35 cellular contexts compared by ENCODE assay signal in the genomic region with DNA sequence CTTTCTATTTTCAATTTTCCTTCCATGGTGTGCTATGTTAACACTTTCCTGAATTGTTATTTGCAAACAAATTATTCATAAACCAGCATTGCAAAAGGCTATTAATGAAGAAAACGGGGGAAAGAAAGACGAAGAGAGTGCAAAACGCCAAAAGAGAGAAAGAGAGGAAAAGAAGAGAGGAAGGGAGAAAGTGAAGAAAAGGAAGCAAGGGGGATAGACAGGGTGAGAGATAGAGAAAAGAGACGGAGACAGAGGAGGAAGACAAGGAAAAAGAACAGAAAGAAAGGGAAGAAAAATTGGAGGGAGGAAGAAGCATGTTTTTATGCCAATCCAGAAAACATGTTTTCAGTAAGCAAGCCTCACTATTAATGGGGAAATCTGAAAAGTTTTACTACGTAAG.
"Had no signal": no experiment of that assay in that cellular context is flagged by ENCODE, and none has a peak within 500 bp of the region (broad histone marks: within the 10 kb centered on the region; RNA-seq: fewer than 3 reads in every experiment).

No MANE protein-coding gene starts in this region.

- H3K27ac Mint-ChIP-seq: activated CD4-positive, alpha-beta memory T cell treated with anti-CD3 and anti-CD28 coated beads, Interleukin-2, amount 10 ng/mL, durations not matched to agents 7 days and 5 days; activated CD8-positive, alpha-beta memory T cell treated with anti-CD3 and anti-CD28 coated beads, Interleukin-2, amount 10 ng/mL, durations not matched to agents 7 days and 5 days; activated naive CD4-positive, alpha-beta T cell treated with anti-CD3 and anti-CD28 coated beads, Interleukin-2, amount 10 ng/mL, durations not matched to agents 7 days and 5 days; activated naive CD8-positive, alpha-beta T cell; activated naive CD8-positive, alpha-beta T cell treated with anti-CD3 and anti-CD28 coated beads, Interleukin-2, amount 50 U/mL, for 24 hours; brain; T-cell had no signal

- ATAC-seq: activated CD8-positive, alpha-beta memory T cell treated with anti-CD3 and anti-CD28 coated beads, Interleukin-2, amount 10 ng/mL, durations not matched to agents 7 days and 5 days; activated naive CD8-positive, alpha-beta T cell treated with anti-CD3 and anti-CD28 coated beads, Interleukin-2, amount 50 U/mL, for 24 hours; PC-3; SK-N-SH treated with all-trans-retinoic acid at 6 μM for 48 hours; T-cell had no signal

- DNase-seq: activated CD4-positive, alpha-beta memory T cell treated with anti-CD3 and anti-CD28 coated beads, Interleukin-2, amount 10 ng/mL, durations not matched to agents 7 days and 5 days; activated CD4-positive, alpha-beta T cell treated with anti-CD3 and anti-CD28 coated beads for 1 hour; activated CD4-positive, alpha-beta T cell treated with anti-CD3 and anti-CD28 coated beads for 48 hours; activated CD4-positive, CD25-positive, alpha-beta regulatory T cell; activated CD8-positive, alpha-beta memory T cell treated with anti-CD3 and anti-CD28 coated beads for 24 hours; activated CD8-positive, alpha-beta memory T cell treated with anti-CD3 and anti-CD28 coated beads, Interleukin-2, amount 10 ng/mL, durations not matched to agents 7 days and 5 days; activated CD8-positive, alpha-beta memory T cell treated with anti-CD3 and anti-CD28 coated beads, Interleukin-2, amount 50 U/mL, for 48 hours; activated effector memory CD4-positive, alpha-beta T cell treated with Interleukin-2 at 50 U/mL for 16 hours; activated naive CD4-positive, alpha-beta T cell treated with anti-CD3 and anti-CD28 coated beads, Interleukin-2, amount 10 ng/mL, durations not matched to agents 7 days and 5 days; activated naive CD8-positive, alpha-beta T cell treated with anti-CD3 and anti-CD28 coated beads, Interleukin-2, amount 50 U/mL, for 24 hours; activated T-cell treated with anti-CD3 and anti-CD28 coated beads, Interleukin-2, amount 50 U/mL, for 48 hours; anterior cingulate cortex; caudate nucleus; Kasumi-1; KG1; MG63; NCI-H1048; NCI-H1105 treated with DMSO at 0.1 percent for 48 hours; NCI-H1436; NCI-H1694; NCI-H1930; NCI-H510A; NCI-H526; NCI-H774; PC-3; Peyer's patch; RPMI8226; SHP77 treated with DMSO at 0.1 percent for 48 hours; T-cell; T1000; WERI-Rb-1 had no signal

- H3K9me3 ChIP-seq: MG63, Peyer's patch, SJSA1 had no signal

- H3K4me1 ChIP-seq: Peyer's patch, SJSA1 had no signal

- H3K27me3 ChIP-seq: MG63, Peyer's patch, SJSA1 had no signal

- H3K9me3 Mint-ChIP-seq: activated CD4-positive, alpha-beta memory T cell treated with anti-CD3 and anti-CD28 coated beads, Interleukin-2, amount 10 ng/mL, durations not matched to agents 7 days and 5 days; activated naive CD4-positive, alpha-beta T cell treated with anti-CD3 and anti-CD28 coated beads, Interleukin-2, amount 10 ng/mL, durations not matched to agents 7 days and 5 days; activated naive CD8-positive, alpha-beta T cell treated with anti-CD3 and anti-CD28 coated beads, Interleukin-2, amount 50 U/mL, for 24 hours; brain; T-cell had no signal

- H3K4me3 Mint-ChIP-seq: activated CD4-positive, alpha-beta memory T cell treated with anti-CD3 and anti-CD28 coated beads, Interleukin-2, amount 10 ng/mL, durations not matched to agents 7 days and 5 days; activated CD8-positive, alpha-beta memory T cell treated with anti-CD3 and anti-CD28 coated beads, Interleukin-2, amount 10 ng/mL, durations not matched to agents 7 days and 5 days; activated naive CD4-positive, alpha-beta T cell treated with anti-CD3 and anti-CD28 coated beads, Interleukin-2, amount 10 ng/mL, durations not matched to agents 7 days and 5 days; activated naive CD8-positive, alpha-beta T cell; activated naive CD8-positive, alpha-beta T cell treated with anti-CD3 and anti-CD28 coated beads, Interleukin-2, amount 50 U/mL, for 24 hours; T-cell had no signal

- H3K36me3 ChIP-seq: MG63, Peyer's patch, SJSA1, WERI-Rb-1 had no signal

- H3K4me3 ChIP-seq: MG63, Peyer's patch, SJSA1 had no signal

- H3K27ac ChIP-seq: Peyer's patch, SJSA1, WERI-Rb-1 had no signal

- H3K36me3 Mint-ChIP-seq: activated naive CD4-positive, alpha-beta T cell treated with anti-CD3 and anti-CD28 coated beads, Interleukin-2, amount 10 ng/mL, durations not matched to agents 7 days and 5 days; activated naive CD8-positive, alpha-beta T cell; brain; T-cell had no signal

- H3K27me3 Mint-ChIP-seq: activated CD8-positive, alpha-beta memory T cell treated with anti-CD3 and anti-CD28 coated beads, Interleukin-2, amount 10 ng/mL, durations not matched to agents 7 days and 5 days; activated naive CD8-positive, alpha-beta T cell; activated naive CD8-positive, alpha-beta T cell treated with anti-CD3 and anti-CD28 coated beads, Interleukin-2, amount 50 U/mL, for 24 hours; T-cell had no signal

- H3K4me1 Mint-ChIP-seq: activated naive CD4-positive, alpha-beta T cell treated with anti-CD3 and anti-CD28 coated beads, Interleukin-2, amount 10 ng/mL, durations not matched to agents 7 days and 5 days had no signal
